ENCODE assay signal across 9 cellular contexts in the genomic region with DNA sequence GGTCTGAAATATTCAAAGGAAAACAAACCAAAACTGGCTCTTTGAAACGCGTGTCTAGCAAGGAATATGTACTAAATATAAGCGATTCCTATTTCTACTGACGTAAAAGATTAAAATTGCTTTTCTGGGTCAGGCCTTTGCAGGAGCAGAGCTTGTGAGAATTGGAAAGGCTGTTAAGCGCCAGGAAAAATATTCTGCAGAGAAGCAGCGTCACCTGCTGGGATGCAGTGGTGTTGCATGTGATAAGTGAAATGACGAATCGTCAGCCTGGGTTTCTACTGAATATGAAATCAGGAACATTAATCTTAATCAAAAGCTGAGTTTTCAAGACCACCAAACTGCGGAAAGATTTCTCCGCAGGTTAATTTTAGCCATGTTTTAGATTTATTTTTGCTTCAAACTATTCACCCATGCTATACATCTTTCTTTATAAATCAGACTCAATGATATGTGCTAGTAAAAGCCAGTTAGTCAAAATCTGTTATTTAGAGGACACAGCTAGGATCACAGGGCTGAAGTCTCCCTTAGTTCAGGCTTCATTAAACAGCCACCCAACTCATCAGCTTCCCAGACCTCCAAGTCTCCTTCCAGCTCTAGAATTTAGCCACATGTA.
DNase-seq lines count a peak whose midpoint lies in the region; ATAC-seq and TF ChIP-seq lines count a peak whose summit lies in the region.
"Had no signal": no experiment of that assay in that cellular context is flagged by ENCODE, and none has a peak within 500 bp of the region (broad histone marks: within the 10 kb centered on the region; RNA-seq: fewer than 3 reads in every experiment).

No MANE protein-coding gene starts in this region.

- peaks cover 20% of the 10 kb centered on the region for H3K27me3 Mint-ChIP-seq in activated T-helper 17 cell treated with anti-CD3 and anti-CD28 coated beads, Interleukin-2, amount 50 U/mL, for 72 hours

- TF ChIP-seq CTCF in HL-60 (IDR thresholded peaks at IDR 0.05; ENCODE audit: insufficient read depth, low read length) (peak; percentile 95), PC-9 (conservative IDR thresholded peaks at IDR 0.05) (peak; percentile 100), parathyroid adenoma (IDR thresholded peaks at IDR 0.05) (peak; percentile 87)

- H3K4me1 Mint-ChIP-seq in activated T-helper 17 cell treated with anti-CD3 and anti-CD28 coated beads, Interleukin-2, amount 50 U/mL, for 72 hours: no peaks in the 10 kb centered on the region
- H3K4me1 Mint-ChIP-seq: immature natural killer cell had no signal

- POLR2A ChIA-PET in PC-9 (lab: Charles Lee; ENCODE audit: unreplicated experiment): no interaction called here

- H3K4me1 ChIP-seq in PC-9 (replicated peaks; ENCODE audit: insufficient read depth): no peaks in the 10 kb centered on the region
- peaks cover 27% of the 10 kb centered on the region for H3K4me1 ChIP-seq in parathyroid adenoma

- H3K4me3 ChIP-seq in HL-60 (replicated peaks; ENCODE audit: insufficient read depth, low read length) (no peak overlapping the region), PC-9 (no peak overlapping the region), parathyroid adenoma (ENCODE audit: low read depth, low read length) (no peak overlapping the region)

- ATAC-seq in activated T-helper 17 cell treated with anti-CD3 and anti-CD28 coated beads, Interleukin-2, amount 50 U/mL, for 72 hours (replicated peaks): no peak

- H4K20me1 ChIP-seq in PC-9 (ENCODE audit: insufficient read depth): no peaks in the 10 kb centered on the region

- H3K79me2 ChIP-seq in PC-9 (ENCODE audit: low read depth) (no peaks in the 10 kb centered on the region), parathyroid adenoma (no peaks in the 10 kb centered on the region)

- BruUV-seq in PC-9 (replicated peaks; lab: Mats Ljungman, UMichigan): no TSS peak

- H3K27ac Mint-ChIP-seq in activated T-helper 17 cell treated with anti-CD3 and anti-CD28 coated beads, Interleukin-2, amount 50 U/mL, for 72 hours: no peak overlapping the region
- H3K27ac Mint-ChIP-seq: immature natural killer cell had no signal

- H2AFZ ChIP-seq in PC-9 (no peak overlapping the region), parathyroid adenoma (peak overlapping the region; percentile 84)

- no peak overlapping the region for H3K9ac ChIP-seq in parathyroid adenoma

- H3K27ac ChIP-seq in HL-60 (replicated peaks) (no peak overlapping the region), PC-9 (no peak overlapping the region), parathyroid adenoma (peak overlapping the region; percentile 87)

- H3K9me3 Mint-ChIP-seq in activated T-helper 17 cell treated with anti-CD3 and anti-CD28 coated beads, Interleukin-2, amount 50 U/mL, for 72 hours: no peaks in the 10 kb centered on the region
- H3K9me3 Mint-ChIP-seq: immature natural killer cell had no signal

- H3K36me3 ChIP-seq in PC-9 (ENCODE audit: low read depth) (no peaks in the 10 kb centered on the region), parathyroid adenoma (ENCODE audit: control insufficient read depth, insufficient read depth, low read length) (no peaks in the 10 kb centered on the region)

- CTCF ChIA-PET in PC-9 (lab: Charles Lee): interaction anchor here (0.7 to 1.3 kb wide), 6 partner anchors 33 to 772 kb away, joined by 3 to 8 read pairs (median 4); no protein-coding TSS in a partner anchor

- H3K27me3 ChIP-seq in HL-60 (ENCODE audit: insufficient read depth, poor library complexity, severe bottlenecking) (peaks cover 7% of the 10 kb centered on the region), PC-9 (ENCODE audit: insufficient read depth, low read depth) (no peaks in the 10 kb centered on the region), parathyroid adenoma (ENCODE audit: control insufficient read depth, insufficient read depth, low read length) (no peaks in the 10 kb centered on the region)

- DNase-seq in SIG-M5 treated with dmso at 0.1 percent for 504 hours (lab: John Stamatoyannopoulos, UW; ENCODE audit: unreplicated experiment) (peak; percentile 59), SIG-M5 (lab: John Stamatoyannopoulos, UW) (no peak), HL-60 (ENCODE audit: low read depth in 1 of 2, low spot score in 1 of 2) (peak; percentile 7 to 49), PC-9 (peak in 1 of 2 experiments; percentile 59), glomerular endothelial cell (ENCODE audit: extremely low read depth, low read depth, low spot score) (peak; percentile 62)
- peak; percentile 49 for DNase-seq in activated naive CD4-positive, alpha-beta T cell treated with Interleukin-2 at 50 U/mL for 16 hours

- H3F3A ChIP-seq in PC-9 (ENCODE audit: insufficient read depth, low read depth): no peaks in the 10 kb centered on the region

- no peak overlapping the region for H3K4me3 Mint-ChIP-seq in activated T-helper 17 cell treated with anti-CD3 and anti-CD28 coated beads, Interleukin-2, amount 50 U/mL, for 72 hours
- H3K4me3 Mint-ChIP-seq: immature natural killer cell had no signal

- 0 out of 2 replicates have a peak, but pooled peaks cover 4% of the 10 kb centered on the region for H3K9me2 ChIP-seq in PC-9 (ENCODE audit: insufficient read depth)

- intact Hi-C loops in PC-9 (cut with micrococcal nuclease; ENCODE audit: unreplicated experiment): loop anchor here (1.0 to 2.0 kb wide), 5 partner anchors 58 to 759 kb away; no protein-coding TSS in a partner anchor

- H3K9me3 ChIP-seq in PC-9 (ENCODE audit: insufficient read depth, low read depth) (no peaks in the 10 kb centered on the region), parathyroid adenoma (ENCODE audit: control insufficient read depth, low read length) (no peaks in the 10 kb centered on the region)

- H3K36me3 Mint-ChIP-seq in activated T-helper 17 cell treated with anti-CD3 and anti-CD28 coated beads, Interleukin-2, amount 50 U/mL, for 72 hours (ENCODE audit: low read depth): no peaks in the 10 kb centered on the region
- H3K36me3 Mint-ChIP-seq: immature natural killer cell had no signal

- H3K4me2 ChIP-seq in PC-9: no peak overlapping the region
- H3K4me2 ChIP-seq in parathyroid adenoma (ENCODE audit: low read length): no peak overlapping the region
